In the genomic region with DNA sequence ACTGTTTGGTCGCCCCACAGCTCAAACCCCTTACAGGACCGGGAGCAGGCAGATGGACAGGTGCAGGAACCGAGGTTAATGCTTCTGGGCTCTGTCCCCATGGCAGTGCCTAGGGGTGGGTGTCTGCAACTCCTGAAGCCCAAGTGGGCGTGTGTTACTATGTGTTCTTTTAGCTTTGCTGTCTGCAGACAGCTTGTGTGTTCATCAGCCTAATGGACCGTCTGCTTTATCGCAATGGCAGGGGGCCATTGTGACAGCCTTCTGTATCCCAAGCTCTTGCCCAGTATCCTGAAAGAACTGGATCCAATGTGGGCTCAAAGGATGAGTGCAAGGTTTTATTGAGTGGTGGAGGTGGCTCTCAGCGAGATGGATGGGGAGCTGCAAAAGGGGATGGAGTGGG, we compare ENCODE assay signal across 8 cellular contexts.
"Had no signal": no experiment of that assay in that cellular context is flagged by ENCODE, and none has a peak within 500 bp of the region (broad histone marks: within the 10 kb centered on the region; RNA-seq: fewer than 3 reads in every experiment).

No MANE protein-coding gene starts in this region.

- H2AFZ ChIP-seq: GM23248 had no signal

- H3K4me1 Mint-ChIP-seq: IgD-negative memory B cell had no signal

- H3K4me1 ChIP-seq: HAP-1 had no signal

- H3K36me3 Mint-ChIP-seq: IgD-negative memory B cell had no signal

- DNase-seq: GM23248, H7, HFFc6, KBM-7 had no signal

- H3K27ac Mint-ChIP-seq: HFFc6, IgD-negative memory B cell had no signal

- H3K27me3 Mint-ChIP-seq: IgD-negative memory B cell had no signal

- ATAC-seq: HCT116 had no signal

- H3K9me3 Mint-ChIP-seq: HFFc6, IgD-negative memory B cell had no signal

- H3K4me3 Mint-ChIP-seq: HFFc6, IgD-negative memory B cell had no signal

- H3K9me3 ChIP-seq: HAP-1 had no signal

- H3K4me2 ChIP-seq: KMS-11 had no signal

- H3K36me3 ChIP-seq: HAP-1 had no signal

- H3K4me3 ChIP-seq: GM23248, HAP-1 had no signal

- H3K27ac ChIP-seq: GM23248, KMS-11 had no signal

- H3K9ac ChIP-seq: GM23248, KMS-11 had no signal
